Comparison of ENCODE assay signal across 13 cellular contexts in genomic region chr1:43971336-43971980, GRCh38. TPM values are rescaled to one million over a fixed set of nuclear protein-coding genes. Genes with fewer than 3 reads are reported as not detected.
DNase-seq lines count a peak whose midpoint lies in the region; ATAC-seq and TF ChIP-seq lines count a peak whose summit lies in the region.
"Had no signal": no experiment of that assay in that cellular context is flagged by ENCODE, and none has a peak within 500 bp of the region (broad histone marks: within the 10 kb centered on the region; RNA-seq: fewer than 3 reads in every experiment).

No MANE protein-coding gene starts in this region.

- TF ChIP-seq CTCF in CD4-positive, alpha-beta T cell (IDR thresholded peaks at IDR 0.05) = no peak
- no peak for TF ChIP-seq CTCF in GM23338 (conservative IDR thresholded peaks at IDR 0.05; ENCODE audit: low read depth in 2 of 2)

- H3K4me3 ChIP-seq in GM23338 = no peak overlapping the region; the same call in 1 of the 2 replicates
- H3K4me3 ChIP-seq: testis had no signal

- H3K9me2 ChIP-seq in GM23338 (ENCODE audit: insufficient read depth) = no peaks in the 10 kb centered on the region

- no peak overlapping the region for H3K27ac ChIP-seq in CD4-positive, alpha-beta T cell (ENCODE audit: low read depth, low read length)
- no peak overlapping the region for H3K27ac ChIP-seq in GM23338 (ENCODE audit: low read depth)
- H3K27ac ChIP-seq: esophagus squamous epithelium, testis had no signal

- H3K4me1 Mint-ChIP-seq in CD4-positive, alpha-beta T cell (ENCODE audit: low read depth) = peaks cover 50% of the 10 kb centered on the region
- H3K4me1 Mint-ChIP-seq in GM23338 = peaks cover 25% of the 10 kb centered on the region
- H3K4me1 Mint-ChIP-seq in activated naive CD8-positive, alpha-beta T cell (ENCODE audit: low read depth) = peaks cover 36% of the 10 kb centered on the region
- H3K4me1 Mint-ChIP-seq in natural killer cell treated with Interleukin-12 subunit alpha and Interleukin-12 subunit beta and Interleukin-15 and Interleukin-18, amount 100 ng/mL, for 72 hours (ENCODE audit: low read depth in 2 of 2) = peaks cover 37 to 49% of the 10 kb centered on the region in 2 donors

- CTCF ChIA-PET in CD4-positive, alpha-beta T cell (lab: Charles Lee) = no interaction called here

- no peak overlapping the region for H3K4me2 ChIP-seq in GM23338

- H2AFZ ChIP-seq in GM23338 = no peak overlapping the region

- H3K27me3 ChIP-seq in CD4-positive, alpha-beta T cell (ENCODE audit: control insufficient read depth, insufficient read depth, low read length) = no peaks in the 10 kb centered on the region
- no peaks in the 10 kb centered on the region for H3K27me3 ChIP-seq in GM23338 (ENCODE audit: insufficient read depth)
- H3K27me3 ChIP-seq: esophagus squamous epithelium, testis had no signal

- H3K79me2 ChIP-seq in GM23338 (replicated peaks; ENCODE audit: insufficient read depth) = peaks cover 17% of the 10 kb centered on the region

- peaks cover 13% of the 10 kb centered on the region for H4K20me1 ChIP-seq in GM23338 (replicated peaks; ENCODE audit: insufficient read depth)

- peak overlapping the region; percentile 90 for H3K4me3 Mint-ChIP-seq in CD4-positive, alpha-beta T cell
- peak overlapping the region; percentile 99 for H3K4me3 Mint-ChIP-seq in GM23338
- H3K4me3 Mint-ChIP-seq in activated naive CD8-positive, alpha-beta T cell = peak overlapping the region; percentile 97
- peak overlapping the region; percentile 94 for H3K4me3 Mint-ChIP-seq in natural killer cell treated with Interleukin-12 subunit alpha and Interleukin-12 subunit beta and Interleukin-15 and Interleukin-18, amount 100 ng/mL, for 72 hours

- H3K9me3 ChIP-seq in CD4-positive, alpha-beta T cell (ENCODE audit: control insufficient read depth, low read length) = no peaks in the 10 kb centered on the region
- H3K9me3 ChIP-seq: esophagus squamous epithelium, testis had no signal

- no peaks in the 10 kb centered on the region for H3K9me3 Mint-ChIP-seq in CD4-positive, alpha-beta T cell
- H3K9me3 Mint-ChIP-seq in GM23338 = no peaks in the 10 kb centered on the region
- no peaks in the 10 kb centered on the region for H3K9me3 Mint-ChIP-seq in activated naive CD8-positive, alpha-beta T cell (ENCODE audit: low read depth)
- no peaks in the 10 kb centered on the region for H3K9me3 Mint-ChIP-seq in natural killer cell treated with Interleukin-12 subunit alpha and Interleukin-12 subunit beta and Interleukin-15 and Interleukin-18, amount 100 ng/mL, for 72 hours
- H3K9me3 Mint-ChIP-seq: dendritic cell treated with granulocyte-macrophage colony-stimulating factor and Interleukin-4, amounts not matched to agents 40 ng/mL and 50 ng/mL, for 4 days had no signal

- no peak overlapping the region for H3K27ac Mint-ChIP-seq in CD4-positive, alpha-beta T cell
- H3K27ac Mint-ChIP-seq in GM23338 = no peak overlapping the region
- H3K27ac Mint-ChIP-seq in activated naive CD8-positive, alpha-beta T cell = no peak overlapping the region
- H3K27ac Mint-ChIP-seq in natural killer cell treated with Interleukin-12 subunit alpha and Interleukin-12 subunit beta and Interleukin-15 and Interleukin-18, amount 100 ng/mL, for 72 hours = no peak overlapping the region
- H3K27ac Mint-ChIP-seq: dendritic cell treated with granulocyte-macrophage colony-stimulating factor and Interleukin-4, amounts not matched to agents 40 ng/mL and 50 ng/mL, for 4 days had no signal

- DNase-seq in CD4-positive, alpha-beta T cell = no peak
- DNase-seq in GM23338 (ENCODE audit: low spot score) (no peak), HuH-7 (ENCODE audit: low spot score) (no peak), NCI-H2171 (lab: John Stamatoyannopoulos, UW) (no peak)
- no peak for DNase-seq in natural killer cell treated with Interleukin-12 subunit alpha and Interleukin-12 subunit beta and Interleukin-15 and Interleukin-18, amount 100 ng/mL, for 72 hours (ENCODE audit: low spot score)
- DNase-seq in stimulated activated CD8-positive, alpha-beta memory T cell treated with anti-CD3 and anti-CD28 coated beads, Interleukin-4, amount 100 ng/mL, for 48 hours = no peak
- DNase-seq: esophagus squamous epithelium, NCI-H1092, nucleus accumbens, small intestine, testis had no signal

- intact Hi-C loops in CD4-positive, alpha-beta T cell (cut with DNase I, micrococcal nuclease) = loop anchor here in 1 of 2 experiments (10.0 kb wide), 3 partner anchors 383 to 797 kb away; partner anchors contain the start of genes CDC20, CFAP57, EBNA1BP2 and ERI3

- H3K36me3 ChIP-seq in GM23338 (ENCODE audit: insufficient read depth) = no peaks in the 10 kb centered on the region

- H3K27me3 Mint-ChIP-seq in CD4-positive, alpha-beta T cell = no peaks in the 10 kb centered on the region
- peaks cover 17% of the 10 kb centered on the region for H3K27me3 Mint-ChIP-seq in GM23338 (ENCODE audit: insufficient read depth, low read depth, poor library complexity)
- no peaks in the 10 kb centered on the region for H3K27me3 Mint-ChIP-seq in activated naive CD8-positive, alpha-beta T cell
- H3K27me3 Mint-ChIP-seq in natural killer cell treated with Interleukin-12 subunit alpha and Interleukin-12 subunit beta and Interleukin-15 and Interleukin-18, amount 100 ng/mL, for 72 hours = no peaks in the 10 kb centered on the region
- H3K27me3 Mint-ChIP-seq: dendritic cell treated with granulocyte-macrophage colony-stimulating factor and Interleukin-4, amounts not matched to agents 40 ng/mL and 50 ng/mL, for 4 days had no signal

- peaks cover 31% of the 10 kb centered on the region for H3K36me3 Mint-ChIP-seq in CD4-positive, alpha-beta T cell (ENCODE audit: low read depth)
- H3K36me3 Mint-ChIP-seq in GM23338 (ENCODE audit: low read depth) = peaks cover 47% of the 10 kb centered on the region
- H3K36me3 Mint-ChIP-seq in activated naive CD8-positive, alpha-beta T cell = peaks cover 22% of the 10 kb centered on the region
- peaks cover 1% of the 10 kb centered on the region for H3K36me3 Mint-ChIP-seq in natural killer cell treated with Interleukin-12 subunit alpha and Interleukin-12 subunit beta and Interleukin-15 and Interleukin-18, amount 100 ng/mL, for 72 hours

- POLR2A ChIA-PET in CD4-positive, alpha-beta T cell (lab: Charles Lee) = no interaction called here

- peaks cover 25% of the 10 kb centered on the region for H3K4me1 ChIP-seq in GM23338 (ENCODE audit: insufficient read depth)

- no peak for ATAC-seq in CD4-positive, alpha-beta T cell (ENCODE audit: poor library complexity)
- no peak for ATAC-seq in GM23338
- ATAC-seq in natural killer cell treated with Interleukin-12 subunit alpha and Interleukin-12 subunit beta and Interleukin-15 and Interleukin-18, amount 100 ng/mL, for 72 hours = no peak

- peaks cover 13% of the 10 kb centered on the region; the same call in 1 of the 2 replicates for H3F3A ChIP-seq in GM23338 (replicated peaks; ENCODE audit: low read depth)

RNA-seq across cellular contexts. Expression of gene DPH2, which starts 1.6 kb away (rescaled TPM):
- total RNA-seq in CD4-positive, alpha-beta T cell = 10 to 100 TPM; 10.3 to 12.0 TPM
- 68.2 and 90.3 TPM in 2 replicates for total RNA-seq in GM23338 (2014; rRNA removed; shearing (Covaris generic))
- polyA plus RNA-seq in GM23338 (2016; fragmentation: Nextera tagmentation; extraction: Ambion mirVana) = 32.1 and 35.6 TPM in 2 replicates
- total RNA-seq in natural killer cell treated with Interleukin-12 subunit alpha and Interleukin-12 subunit beta and Interleukin-15 and Interleukin-18, amount 100 ng/mL, for 72 hours = 10 to 100 TPM; 37.4 to 93.8 TPM

RNA-seq across cellular contexts. Expression of gene ATP6V0B, which starts 3.3 kb away (rescaled TPM):
- total RNA-seq in CD4-positive, alpha-beta T cell = 10 to 100 TPM; 42.9 to 47.0 TPM
- total RNA-seq in GM23338 (2014; rRNA removed; shearing (Covaris generic)) = 112 and 116 TPM in 2 replicates
- 142 and 149 TPM in 2 replicates for polyA plus RNA-seq in GM23338 (2016; fragmentation: Nextera tagmentation; extraction: Ambion mirVana)
- total RNA-seq in natural killer cell treated with Interleukin-12 subunit alpha and Interleukin-12 subunit beta and Interleukin-15 and Interleukin-18, amount 100 ng/mL, for 72 hours = 100 to 1,000 TPM; 161 to 203 TPM

RNA-seq across cellular contexts. Expression of gene B4GALT2, which starts 7.6 kb away (rescaled TPM):
- total RNA-seq in CD4-positive, alpha-beta T cell = under 1 TPM; 0.22 to 0.34 TPM
- 52.7 and 63.1 TPM in 2 replicates for total RNA-seq in GM23338 (2014; rRNA removed; shearing (Covaris generic))
- 22.4 and 22.8 TPM in 2 replicates for polyA plus RNA-seq in GM23338 (2016; fragmentation: Nextera tagmentation; extraction: Ambion mirVana)
- 10 to 100 TPM; 12.8 to 48.6 TPM for total RNA-seq in natural killer cell treated with Interleukin-12 subunit alpha and Interleukin-12 subunit beta and Interleukin-15 and Interleukin-18, amount 100 ng/mL, for 72 hours

RNA-seq across cellular contexts. Expression of gene CCDC24, which starts 19.9 kb away (rescaled TPM):
- total RNA-seq in CD4-positive, alpha-beta T cell = 1 to 10 TPM in 1 of 2 experiments, under 1 TPM in 1; 0.98 to 1.4 TPM
- total RNA-seq in GM23338 (2014; rRNA removed; shearing (Covaris generic)) = 8.3 and 9.5 TPM in 2 replicates
- polyA plus RNA-seq in GM23338 (2016; fragmentation: Nextera tagmentation; extraction: Ambion mirVana) = 13.4 and 17.2 TPM in 2 replicates
- 1 to 10 TPM; 1.8 to 2.9 TPM for total RNA-seq in natural killer cell treated with Interleukin-12 subunit alpha and Interleukin-12 subunit beta and Interleukin-15 and Interleukin-18, amount 100 ng/mL, for 72 hours

RNA-seq across cellular contexts. Expression of gene IPO13, which starts 24.7 kb away (rescaled TPM):
- total RNA-seq in CD4-positive, alpha-beta T cell = 1 to 10 TPM; 6.3 to 7.4 TPM
- 17.9 and 22.8 TPM in 2 replicates for total RNA-seq in GM23338 (2014; rRNA removed; shearing (Covaris generic))
- polyA plus RNA-seq in GM23338 (2016; fragmentation: Nextera tagmentation; extraction: Ambion mirVana) = 10.4 and 12.5 TPM in 2 replicates
- total RNA-seq in natural killer cell treated with Interleukin-12 subunit alpha and Interleukin-12 subunit beta and Interleukin-15 and Interleukin-18, amount 100 ng/mL, for 72 hours = 10 to 100 TPM; 28.4 to 43.1 TPM

Comparison
In these comparisons a context has a peak if more than half of its experiments do, and no peak if none do; other contexts are left out.
1. RNA of gene B4GALT2, which starts 7.6 kb away (total RNA-seq): 52.7 to 63.1 TPM in GM23338 and 12.8 to 48.6 TPM in natural killer cell treated with Interleukin-12 subunit alpha and Interleukin-12 subunit beta and Interleukin-15 and Interleukin-18, amount 100 ng/mL, for 72 hours; 0.22 to 0.34 TPM in CD4-positive, alpha-beta T cell; every median in the first group is over 10 times any median in the second.
2. Peak in every context shown above with its lines, with median percentiles within 50 percentile points of each other: H3K4me3 Mint-ChIP-seq.